ENCODE assay signal across 16 cellular contexts in the genomic region with DNA sequence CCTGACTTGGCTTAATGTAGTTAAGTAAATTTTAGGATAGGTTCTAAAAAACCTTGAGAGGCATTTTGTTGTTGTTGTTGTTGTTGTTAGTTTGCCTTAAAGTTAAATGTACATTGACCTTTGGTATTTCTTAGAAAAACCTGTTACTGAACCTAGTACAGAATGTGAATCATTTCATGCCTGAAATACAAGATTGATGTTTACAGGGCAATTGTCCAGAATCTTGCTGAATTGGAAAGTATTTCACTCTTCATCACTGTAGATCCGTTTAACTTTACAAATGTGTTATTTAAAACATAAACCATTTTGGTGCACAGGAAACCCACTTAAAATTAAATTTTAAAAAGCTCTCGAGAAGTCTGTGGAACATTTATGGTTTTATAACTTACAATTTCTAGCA.
DNase-seq lines count a peak whose midpoint lies in the region; ATAC-seq and TF ChIP-seq lines count a peak whose summit lies in the region.
"Had no signal": no experiment of that assay in that cellular context is flagged by ENCODE, and none has a peak within 500 bp of the region (broad histone marks: within the 10 kb centered on the region; RNA-seq: fewer than 3 reads in every experiment).

No MANE protein-coding gene starts in this region.

- DNase-seq in amniotic epithelial cell (ENCODE audit: low read depth) (peak; percentile 30), fibroblast of peridontal ligament (ENCODE audit: extremely low read depth) (peak; percentile 30), putamen (ENCODE audit: low spot score) (no peak), right cardiac atrium (no peak)
- DNase-seq in stimulated activated CD4-positive, alpha-beta T cell treated with anti-CD3 and anti-CD28 coated beads, Interleukin-1b, Interleukin-23, amount 100 ng/mL, for 48 hours: no peak
- DNase-seq: C1 segment of cervical spinal cord; Calu3; CD4-positive, alpha-beta memory T cell; COR-L47; DMS53; DMS79 treated with DMSO at 0.1 percent for 48 hours; GF-D8; H7; HCEC 1CT had no signal

- WGBS in right cardiac atrium: 52% methylated on average over 2 of the region's 2 CpGs

- H3K79me2 ChIP-seq in parathyroid adenoma: no peaks in the 10 kb centered on the region

- H3K36me3 ChIP-seq in parathyroid adenoma (ENCODE audit: control insufficient read depth, insufficient read depth, low read length): no peaks in the 10 kb centered on the region

- intact Hi-C loops in right cardiac atrium (cut with DNase I): no loop called here

- H3K9ac ChIP-seq in parathyroid adenoma: no peak overlapping the region

- TF ChIP-seq CTCF in parathyroid adenoma (IDR thresholded peaks at IDR 0.05): no peak

- H3K27me3 ChIP-seq in parathyroid adenoma (ENCODE audit: control insufficient read depth, insufficient read depth, low read length) (no peaks in the 10 kb centered on the region), right cardiac atrium (ENCODE audit: control insufficient read depth, insufficient read depth) (no peaks in the 10 kb centered on the region)

- H3K27ac ChIP-seq in parathyroid adenoma: no peak overlapping the region
- no peak overlapping the region for H3K27ac ChIP-seq in right cardiac atrium (ENCODE audit: low read length)

- H2AFZ ChIP-seq in parathyroid adenoma: no peak overlapping the region

- ATAC-seq in GM18909 (IDR thresholded peaks at IDR 0.05; ENCODE audit: poor library complexity, unreplicated experiment) (no peak), right cardiac atrium (no peak)

- peak overlapping the region; percentile 18 for H3K4me2 ChIP-seq in parathyroid adenoma (ENCODE audit: low read length)

- H3K4me3 ChIP-seq in parathyroid adenoma (ENCODE audit: low read depth, low read length) (no peak overlapping the region), right cardiac atrium (ENCODE audit: low read length) (no peak overlapping the region)

- H3K9me3 ChIP-seq in parathyroid adenoma (ENCODE audit: control insufficient read depth, low read length) (no peaks in the 10 kb centered on the region), right cardiac atrium (ENCODE audit: control insufficient read depth, low read length) (no peaks in the 10 kb centered on the region)

- peaks cover 3% of the 10 kb centered on the region for H3K4me1 ChIP-seq in parathyroid adenoma
- no peaks in the 10 kb centered on the region for H3K4me1 ChIP-seq in right cardiac atrium (ENCODE audit: control insufficient read depth, insufficient read depth, low read length)

Comparison
In these comparisons a context has a peak if more than half of its experiments do, and no peak if none do; other contexts are left out.
1. DNase-seq: peak in amniotic epithelial cell (single experiment) and fibroblast of peridontal ligament (single experiment); none in putamen (single experiment), right cardiac atrium (0 of 3) and stimulated activated CD4-positive, alpha-beta T cell treated with anti-CD3 and anti-CD28 coated beads, Interleukin-1b, Interleukin-23, amount 100 ng/mL, for 48 hours (single experiment).